1 cellular context compared by ENCODE assay signal in genomic region chr17:57892820-57893595, GRCh38.
A peak's percentile ranks its signal among the peaks of the same experiment; 100 is the strongest.
TF ChIP-seq lines count a peak whose summit lies in the region.

No MANE protein-coding gene starts in this region.

TF ChIP-seq in HepG2, 621 proteins besides CTCF, POLR2A, EP300 and RAD21 (continued from another document and continues in another):
- TF ChIP-seq ZBTB40 (IDR thresholded peaks at IDR 0.05) = no peak
- TF ChIP-seq ZBTB40 (CRISPR knock-in tag; IDR thresholded peaks at IDR 0.05) = no peak
- TF ChIP-seq, protein P1, sequence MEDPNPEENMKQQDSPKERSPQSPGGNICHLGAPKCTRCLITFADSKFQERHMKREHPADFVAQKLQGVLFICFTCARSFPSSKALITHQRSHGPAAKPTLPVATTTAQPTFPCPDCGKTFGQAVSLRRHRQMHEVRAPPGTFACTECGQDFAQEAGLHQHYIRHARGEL (CRISPR knock-in tag; IDR thresholded peaks at IDR 0.05) = 0 out of 2 replicates have a peak, but pooled peaks have one; percentile 50
- peak; percentile 53; the same call in 1 of the 2 replicates for TF ChIP-seq KAT7 (CRISPR knock-in tag; IDR thresholded peaks at IDR 0.05; ENCODE audit: borderline replicate concordance)
- TF ChIP-seq ZNF703 (CRISPR knock-in tag; IDR thresholded peaks at IDR 0.05; ENCODE audit: borderline replicate concordance) = 0 out of 2 replicates have a peak, but pooled peaks have one; percentile 67
- TF ChIP-seq ZNF598 (CRISPR knock-in tag; IDR thresholded peaks at IDR 0.05; ENCODE audit: borderline replicate concordance) = peak; percentile 78
- TF ChIP-seq ZBTB10 (CRISPR knock-in tag; IDR thresholded peaks at IDR 0.05; ENCODE audit: borderline replicate concordance) = 0 out of 2 replicates have a peak, but pooled peaks have one; percentile 50
- TF ChIP-seq, protein P2, sequence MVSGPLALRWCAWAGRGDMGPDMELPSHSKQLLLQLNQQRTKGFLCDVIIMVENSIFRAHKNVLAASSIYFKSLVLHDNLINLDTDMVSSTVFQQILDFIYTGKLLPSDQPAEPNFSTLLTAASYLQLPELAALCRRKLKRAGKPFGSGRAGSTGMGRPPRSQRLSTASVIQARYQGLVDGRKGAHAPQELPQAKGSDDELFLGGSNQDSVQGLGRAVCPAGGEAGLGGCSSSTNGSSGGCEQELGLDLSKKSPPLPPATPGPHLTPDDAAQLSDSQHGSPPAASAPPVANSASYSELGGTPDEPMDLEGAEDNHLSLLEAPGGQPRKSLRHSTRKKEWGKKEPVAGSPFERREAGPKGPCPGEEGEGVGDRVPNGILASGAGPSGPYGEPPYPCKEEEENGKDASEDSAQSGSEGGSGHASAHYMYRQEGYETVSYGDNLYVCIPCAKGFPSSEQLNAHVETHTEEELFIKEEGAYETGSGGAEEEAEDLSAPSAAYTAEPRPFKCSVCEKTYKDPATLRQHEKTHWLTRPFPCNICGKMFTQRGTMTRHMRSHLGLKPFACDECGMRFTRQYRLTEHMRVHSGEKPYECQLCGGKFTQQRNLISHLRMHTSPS (CRISPR knock-in tag; IDR thresholded peaks at IDR 0.05; ENCODE audit: low read depth) = peak; percentile 26
- peak; percentile 2 for TF ChIP-seq ZFP36 (IDR thresholded peaks at IDR 0.05; ENCODE audit: borderline replicate concordance, low read depth, low read length, partially characterized antibody)
- TF ChIP-seq PAF1 (CRISPR knock-in tag; IDR thresholded peaks at IDR 0.05) = no peak
- TF ChIP-seq ZNF44 (CRISPR knock-in tag; IDR thresholded peaks at IDR 0.05) = 0 out of 2 replicates have a peak, but pooled peaks have one; percentile 24
- TF ChIP-seq NAIF1 (CRISPR knock-in tag; IDR thresholded peaks at IDR 0.05; ENCODE audit: borderline replicate concordance) = no peak
- TF ChIP-seq PCBP1 (IDR thresholded peaks at IDR 0.05; ENCODE audit: borderline replicate concordance, low read depth, low read length) = 0 out of 2 replicates have a peak, but pooled peaks have one; percentile 24
- TF ChIP-seq CCDC6 (CRISPR knock-in tag; IDR thresholded peaks at IDR 0.05) = no peak; the same call in 1 of the 2 replicates
- peak; percentile 67 for TF ChIP-seq PATZ1 (CRISPR knock-in tag; IDR thresholded peaks at IDR 0.05)
- TF ChIP-seq, protein P3, sequence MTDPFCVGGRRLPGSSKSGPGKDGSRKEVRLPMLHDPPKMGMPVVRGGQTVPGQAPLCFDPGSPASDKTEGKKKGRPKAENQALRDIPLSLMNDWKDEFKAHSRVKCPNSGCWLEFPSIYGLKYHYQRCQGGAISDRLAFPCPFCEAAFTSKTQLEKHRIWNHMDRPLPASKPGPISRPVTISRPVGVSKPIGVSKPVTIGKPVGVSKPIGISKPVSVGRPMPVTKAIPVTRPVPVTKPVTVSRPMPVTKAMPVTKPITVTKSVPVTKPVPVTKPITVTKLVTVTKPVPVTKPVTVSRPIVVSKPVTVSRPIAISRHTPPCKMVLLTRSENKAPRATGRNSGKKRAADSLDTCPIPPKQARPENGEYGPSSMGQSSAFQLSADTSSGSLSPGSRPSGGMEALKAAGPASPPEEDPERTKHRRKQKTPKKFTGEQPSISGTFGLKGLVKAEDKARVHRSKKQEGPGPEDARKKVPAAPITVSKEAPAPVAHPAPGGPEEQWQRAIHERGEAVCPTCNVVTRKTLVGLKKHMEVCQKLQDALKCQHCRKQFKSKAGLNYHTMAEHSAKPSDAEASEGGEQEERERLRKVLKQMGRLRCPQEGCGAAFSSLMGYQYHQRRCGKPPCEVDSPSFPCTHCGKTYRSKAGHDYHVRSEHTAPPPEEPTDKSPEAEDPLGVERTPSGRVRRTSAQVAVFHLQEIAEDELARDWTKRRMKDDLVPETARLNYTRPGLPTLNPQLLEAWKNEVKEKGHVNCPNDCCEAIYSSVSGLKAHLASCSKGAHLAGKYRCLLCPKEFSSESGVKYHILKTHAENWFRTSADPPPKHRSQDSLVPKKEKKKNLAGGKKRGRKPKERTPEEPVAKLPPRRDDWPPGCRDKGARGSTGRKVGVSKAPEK (CRISPR knock-in tag; IDR thresholded peaks at IDR 0.05; ENCODE audit: borderline replicate concordance) = peak; percentile 59; the same call in 1 of the 2 replicates
- no peak for TF ChIP-seq TBP (CRISPR knock-in tag; IDR thresholded peaks at IDR 0.05)
- TF ChIP-seq TFE3 (CRISPR knock-in tag; IDR thresholded peaks at IDR 0.05) = peak; percentile 92
- peak; percentile 35; the same call in 1 of the 2 replicates for TF ChIP-seq BHLHE40 (IDR thresholded peaks at IDR 0.05; ENCODE audit: low read length)
- 0 out of 2 replicates have a peak, but pooled peaks have one; percentile 12 for TF ChIP-seq ZSCAN25 (CRISPR knock-in tag; IDR thresholded peaks at IDR 0.05)
- TF ChIP-seq KDM6A (CRISPR knock-in tag; IDR thresholded peaks at IDR 0.05; ENCODE audit: low read depth) = peak; percentile 53; the same call in 1 of the 2 replicates
- peak; percentile 4; the same call in 1 of the 2 replicates for TF ChIP-seq PAX8 (CRISPR knock-in tag; IDR thresholded peaks at IDR 0.05; ENCODE audit: borderline replicate concordance)
- TF ChIP-seq RBM39 (IDR thresholded peaks at IDR 0.05; ENCODE audit: low read depth, low read length, poor library complexity, severe bottlenecking) = peak; percentile 38
- TF ChIP-seq HNRNPH1 (optimal IDR thresholded peaks at IDR 0.05; ENCODE audit: low read depth, low read length) = no peak
- TF ChIP-seq GZF1 (CRISPR knock-in tag; IDR thresholded peaks at IDR 0.05) = peak; percentile 80
- TF ChIP-seq THRA (CRISPR knock-in tag; IDR thresholded peaks at IDR 0.05; ENCODE audit: borderline replicate concordance) = peak; percentile 79; the same call in 1 of the 2 replicates
- TF ChIP-seq ZSCAN5A (CRISPR knock-in tag; IDR thresholded peaks at IDR 0.05; ENCODE audit: borderline replicate concordance) = peak; percentile 58; the same call in 1 of the 2 replicates
- no peak for TF ChIP-seq ZNF674 (CRISPR knock-in tag; IDR thresholded peaks at IDR 0.05; ENCODE audit: low read depth)
- peak; percentile 66 for TF ChIP-seq FOXO1 (CRISPR knock-in tag; IDR thresholded peaks at IDR 0.05)
